Comparison of ENCODE assay signal across 1 cellular context in the genomic region with DNA sequence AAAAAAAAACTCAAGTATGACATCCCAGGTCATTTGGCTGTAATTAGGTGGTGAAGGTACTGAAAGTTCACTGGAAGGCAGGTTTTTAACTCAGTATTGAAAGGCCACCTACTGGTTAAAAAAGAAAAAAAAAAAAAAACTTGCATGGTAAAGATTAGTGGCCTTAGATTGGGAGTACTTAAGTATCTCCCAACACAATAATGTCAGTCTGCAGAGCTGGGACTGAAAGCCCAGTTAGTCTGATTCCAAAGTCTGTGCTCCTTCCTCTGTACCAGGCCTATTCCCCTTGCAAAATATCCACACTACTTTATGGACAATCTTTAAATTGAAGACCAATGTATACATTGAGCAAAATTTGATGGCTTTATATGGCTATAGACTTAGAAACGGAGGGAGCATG.
TF ChIP-seq lines count a peak whose summit lies in the region.

No MANE protein-coding gene starts in this region.

TF ChIP-seq in GM23338, 12 proteins besides CTCF, POLR2A, EP300 and RAD21 (continued from another document):
- TF ChIP-seq, protein P1, sequence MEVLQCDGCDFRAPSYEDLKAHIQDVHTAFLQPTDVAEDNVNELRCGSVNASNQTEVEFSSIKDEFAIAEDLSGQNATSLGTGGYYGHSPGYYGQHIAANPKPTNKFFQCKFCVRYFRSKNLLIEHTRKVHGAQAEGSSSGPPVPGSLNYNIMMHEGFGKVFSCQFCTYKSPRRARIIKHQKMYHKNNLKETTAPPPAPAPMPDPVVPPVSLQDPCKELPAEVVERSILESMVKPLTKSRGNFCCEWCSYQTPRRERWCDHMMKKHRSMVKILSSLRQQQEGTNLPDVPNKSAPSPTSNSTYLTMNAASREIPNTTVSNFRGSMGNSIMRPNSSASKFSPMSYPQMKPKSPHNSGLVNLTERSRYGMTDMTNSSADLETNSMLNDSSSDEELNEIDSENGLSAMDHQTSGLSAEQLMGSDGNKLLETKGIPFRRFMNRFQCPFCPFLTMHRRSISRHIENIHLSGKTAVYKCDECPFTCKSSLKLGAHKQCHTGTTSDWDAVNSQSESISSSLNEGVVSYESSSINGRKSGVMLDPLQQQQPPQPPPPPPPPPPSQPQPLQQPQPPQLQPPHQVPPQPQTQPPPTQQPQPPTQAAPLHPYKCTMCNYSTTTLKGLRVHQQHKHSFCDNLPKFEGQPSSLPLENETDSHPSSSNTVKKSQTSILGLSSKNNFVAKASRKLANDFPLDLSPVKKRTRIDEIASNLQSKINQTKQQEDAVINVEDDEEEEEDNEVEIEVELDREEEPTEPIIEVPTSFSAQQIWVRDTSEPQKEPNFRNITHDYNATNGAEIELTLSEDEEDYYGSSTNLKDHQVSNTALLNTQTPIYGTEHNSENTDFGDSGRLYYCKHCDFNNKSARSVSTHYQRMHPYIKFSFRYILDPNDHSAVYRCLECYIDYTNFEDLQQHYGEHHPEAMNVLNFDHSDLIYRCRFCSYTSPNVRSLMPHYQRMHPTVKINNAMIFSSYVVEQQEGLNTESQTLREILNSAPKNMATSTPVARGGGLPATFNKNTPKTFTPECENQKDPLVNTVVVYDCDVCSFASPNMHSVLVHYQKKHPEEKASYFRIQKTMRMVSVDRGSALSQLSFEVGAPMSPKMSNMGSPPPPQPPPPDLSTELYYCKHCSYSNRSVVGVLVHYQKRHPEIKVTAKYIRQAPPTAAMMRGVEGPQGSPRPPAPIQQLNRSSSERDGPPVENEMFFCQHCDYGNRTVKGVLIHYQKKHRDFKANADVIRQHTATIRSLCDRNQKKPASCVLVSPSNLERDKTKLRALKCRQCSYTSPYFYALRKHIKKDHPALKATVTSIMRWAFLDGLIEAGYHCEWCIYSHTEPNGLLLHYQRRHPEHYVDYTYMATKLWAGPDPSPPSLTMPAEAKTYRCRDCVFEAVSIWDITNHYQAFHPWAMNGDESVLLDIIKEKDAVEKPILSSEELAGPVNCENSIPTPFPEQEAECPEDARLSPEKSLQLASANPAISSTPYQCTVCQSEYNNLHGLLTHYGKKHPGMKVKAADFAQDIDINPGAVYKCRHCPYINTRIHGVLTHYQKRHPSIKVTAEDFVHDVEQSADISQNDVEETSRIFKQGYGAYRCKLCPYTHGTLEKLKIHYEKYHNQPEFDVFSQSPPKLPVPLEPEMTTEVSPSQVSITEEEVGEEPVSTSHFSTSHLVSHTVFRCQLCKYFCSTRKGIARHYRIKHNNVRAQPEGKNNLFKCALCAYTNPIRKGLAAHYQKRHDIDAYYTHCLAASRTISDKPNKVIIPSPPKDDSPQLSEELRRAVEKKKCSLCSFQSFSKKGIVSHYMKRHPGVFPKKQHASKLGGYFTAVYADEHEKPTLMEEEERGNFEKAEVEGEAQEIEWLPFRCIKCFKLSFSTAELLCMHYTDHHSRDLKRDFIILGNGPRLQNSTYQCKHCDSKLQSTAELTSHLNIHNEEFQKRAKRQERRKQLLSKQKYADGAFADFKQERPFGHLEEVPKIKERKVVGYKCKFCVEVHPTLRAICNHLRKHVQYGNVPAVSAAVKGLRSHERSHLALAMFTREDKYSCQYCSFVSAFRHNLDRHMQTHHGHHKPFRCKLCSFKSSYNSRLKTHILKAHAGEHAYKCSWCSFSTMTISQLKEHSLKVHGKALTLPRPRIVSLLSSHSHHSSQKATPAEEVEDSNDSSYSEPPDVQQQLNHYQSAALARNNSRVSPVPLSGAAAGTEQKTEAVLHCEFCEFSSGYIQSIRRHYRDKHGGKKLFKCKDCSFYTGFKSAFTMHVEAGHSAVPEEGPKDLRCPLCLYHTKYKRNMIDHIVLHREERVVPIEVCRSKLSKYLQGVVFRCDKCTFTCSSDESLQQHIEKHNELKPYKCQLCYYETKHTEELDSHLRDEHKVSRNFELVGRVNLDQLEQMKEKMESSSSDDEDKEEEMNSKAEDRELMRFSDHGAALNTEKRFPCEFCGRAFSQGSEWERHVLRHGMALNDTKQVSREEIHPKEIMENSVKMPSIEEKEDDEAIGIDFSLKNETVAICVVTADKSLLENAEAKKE (CRISPR knock-in tag; IDR thresholded peaks at IDR 0.05), result no peak
- TF ChIP-seq ZNF114 (CRISPR knock-in tag; IDR thresholded peaks at IDR 0.05) (no peak), EZH2 (IDR thresholded peaks at IDR 0.05; ENCODE audit: low read depth, unreplicated experiment) (no peak)
- TF ChIP-seq, protein P2, sequence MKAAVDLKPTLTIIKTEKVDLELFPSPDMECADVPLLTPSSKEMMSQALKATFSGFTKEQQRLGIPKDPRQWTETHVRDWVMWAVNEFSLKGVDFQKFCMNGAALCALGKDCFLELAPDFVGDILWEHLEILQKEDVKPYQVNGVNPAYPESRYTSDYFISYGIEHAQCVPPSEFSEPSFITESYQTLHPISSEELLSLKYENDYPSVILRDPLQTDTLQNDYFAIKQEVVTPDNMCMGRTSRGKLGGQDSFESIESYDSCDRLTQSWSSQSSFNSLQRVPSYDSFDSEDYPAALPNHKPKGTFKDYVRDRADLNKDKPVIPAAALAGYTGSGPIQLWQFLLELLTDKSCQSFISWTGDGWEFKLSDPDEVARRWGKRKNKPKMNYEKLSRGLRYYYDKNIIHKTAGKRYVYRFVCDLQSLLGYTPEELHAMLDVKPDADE (IDR thresholded peaks at IDR 0.05), result no peak
